In the genomic region with DNA sequence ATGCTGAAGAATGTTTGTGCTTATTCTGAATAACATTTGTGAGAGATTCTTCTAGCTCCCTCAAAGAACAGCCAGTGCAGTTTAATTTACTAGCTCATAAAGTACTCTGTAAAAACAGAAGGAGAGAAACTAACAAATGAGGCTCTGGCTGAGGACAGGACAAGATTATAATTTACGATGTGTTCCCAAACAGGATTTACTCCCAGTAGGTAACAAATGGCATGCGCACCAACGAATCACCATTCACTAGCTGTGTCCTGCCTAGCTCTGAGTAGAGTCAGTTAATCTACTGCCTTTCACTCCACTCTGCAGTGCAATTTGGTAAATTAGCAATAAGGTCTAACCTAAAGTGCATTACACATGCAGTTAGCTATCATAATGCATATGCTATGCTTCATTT, we compare ENCODE assay signal across 1 cellular context.
TF ChIP-seq lines count a peak whose summit lies in the region.

No MANE protein-coding gene starts in this region.

TF ChIP-seq in H1, 55 proteins besides CTCF, POLR2A, EP300 and RAD21 (continued from another document):
- TF ChIP-seq FOSL1 (IDR thresholded peaks at IDR 0.05; ENCODE audit: insufficient read depth, low read depth, low read length) (no peak), EGR1 (IDR thresholded peaks at IDR 0.05; ENCODE audit: borderline replicate concordance, low read depth, low read length) (no peak), ZNF274 (IDR thresholded peaks at IDR 0.05; ENCODE audit: borderline replicate concordance, extremely low read depth, low read length) (no peak), ATF2 (IDR thresholded peaks at IDR 0.05; ENCODE audit: low read length) (no peak), JUN (IDR thresholded peaks at IDR 0.05; ENCODE audit: low read depth, low read length) (no peak), SIN3A (conservative IDR thresholded peaks at IDR 0.05 in 1 of 2, IDR thresholded peaks at IDR 0.05 in 1 of 2; ENCODE audit: low read depth in 1 of 2, low read length in 2 of 2) (no peak), POU5F1 (IDR thresholded peaks at IDR 0.05; ENCODE audit: low read depth, low read length) (no peak)
